Comparison of ENCODE assay signal across 24 cellular contexts in genomic region chr14:70192915-70193314, GRCh38. TPM values are rescaled to one million over a fixed set of nuclear protein-coding genes. Genes with fewer than 3 reads are reported as not detected.
DNase-seq lines count a peak whose midpoint lies in the region; ATAC-seq and TF ChIP-seq lines count a peak whose summit lies in the region.
"Had no signal": no experiment of that assay in that cellular context is flagged by ENCODE, and none has a peak within 500 bp of the region (broad histone marks: within the 10 kb centered on the region; RNA-seq: fewer than 3 reads in every experiment).

No MANE protein-coding gene starts in this region.

- H3K4me3 Mint-ChIP-seq in WTC11: no peak overlapping the region
- no peak overlapping the region for H3K4me3 Mint-ChIP-seq in stimulated activated effector memory CD8-positive, alpha-beta T cell treated with anti-CD3 and anti-CD28 coated beads, Interleukin-12 subunit alpha, Interleukin-12 subunit beta, amount 100 ng/mL, for 72 hours
- H3K4me3 Mint-ChIP-seq in stimulated activated naive CD8-positive, alpha-beta T cell treated with anti-CD3 and anti-CD28 coated beads, Interleukin-15, amount 100 ng/mL, for 72 hours: no peak overlapping the region
- H3K4me3 Mint-ChIP-seq: activated naive CD8-positive, alpha-beta T cell; activated T-cell treated with anti-CD3 and anti-CD28 coated beads, Interleukin-2, amount 50 U/mL, for 72 hours; HFFc6; natural killer cell treated with Interleukin-12 subunit alpha and Interleukin-12 subunit beta and Interleukin-15 and Interleukin-18, amount 100 ng/mL, for 72 hours had no signal

- no peak overlapping the region for H3K27ac ChIP-seq in right atrium auricular region
- H3K27ac ChIP-seq: C4-2B, gastroesophageal sphincter, SK-N-MC, tibial artery had no signal

- CTCF ChIA-PET in WTC11 (lab: Charles Lee): interaction anchor here (0.6 to 1.0 kb wide), 3 partner anchors 119 to 690 kb away, joined by 3 to 6 read pairs (median 4); no protein-coding TSS in a partner anchor

- TF ChIP-seq CTCF in Loucy (conservative IDR thresholded peaks at IDR 0.05; ENCODE audit: low read length): peak; percentile 54
- TF ChIP-seq CTCF in WTC11 (IDR thresholded peaks at IDR 0.05): no peak
- TF ChIP-seq CTCF in right atrium auricular region (IDR thresholded peaks at IDR 0.05): no peak

- H3F3A ChIP-seq in Loucy (ENCODE audit: low read depth): no peaks in the 10 kb centered on the region

- H3K27me3 ChIP-seq in Loucy (ENCODE audit: insufficient read depth, low read length, poor library complexity, severe bottlenecking): no peaks in the 10 kb centered on the region
- H3K27me3 ChIP-seq in right atrium auricular region: no peaks in the 10 kb centered on the region

- H3K27ac Mint-ChIP-seq in WTC11: no peak overlapping the region
- no peak overlapping the region for H3K27ac Mint-ChIP-seq in stimulated activated effector memory CD8-positive, alpha-beta T cell treated with anti-CD3 and anti-CD28 coated beads, Interleukin-12 subunit alpha, Interleukin-12 subunit beta, amount 100 ng/mL, for 72 hours
- no peak overlapping the region for H3K27ac Mint-ChIP-seq in stimulated activated naive CD8-positive, alpha-beta T cell treated with anti-CD3 and anti-CD28 coated beads, Interleukin-15, amount 100 ng/mL, for 72 hours
- H3K27ac Mint-ChIP-seq: activated naive CD8-positive, alpha-beta T cell; activated T-cell treated with anti-CD3 and anti-CD28 coated beads, Interleukin-2, amount 50 U/mL, for 72 hours; HFFc6; natural killer cell treated with Interleukin-12 subunit alpha and Interleukin-12 subunit beta and Interleukin-15 and Interleukin-18, amount 100 ng/mL, for 72 hours had no signal

- H3K4me2 ChIP-seq in Loucy (ENCODE audit: low read depth, low read length, poor library complexity, severe bottlenecking): no peak overlapping the region

- no peak overlapping the region for H3K9ac ChIP-seq in Loucy (ENCODE audit: low read depth, low read length, poor library complexity, severe bottlenecking)

- no peak; the same call in 1 of the 2 replicates for ATAC-seq in WTC11
- peak; percentile 38 for ATAC-seq in stimulated activated effector memory CD8-positive, alpha-beta T cell treated with anti-CD3 and anti-CD28 coated beads, Interleukin-12 subunit alpha, Interleukin-12 subunit beta, amount 100 ng/mL, for 72 hours
- ATAC-seq in stimulated activated naive CD8-positive, alpha-beta T cell treated with anti-CD3 and anti-CD28 coated beads, Interleukin-15, amount 100 ng/mL, for 72 hours: no peak
- ATAC-seq: activated T-cell treated with anti-CD3 and anti-CD28 coated beads, Interleukin-2, amount 50 U/mL, for 72 hours; esophagus mucosa; gastroesophageal sphincter; left cardiac atrium; natural killer cell treated with Interleukin-12 subunit alpha and Interleukin-12 subunit beta and Interleukin-15 and Interleukin-18, amount 100 ng/mL, for 72 hours; stimulated activated naive CD8-positive, alpha-beta T cell treated with anti-CD3 and anti-CD28 coated beads, Interleukin-15, Interleukin-2, amounts not matched to agents 100 U/mL and 50 U/mL, for 24 hours had no signal

- peak; percentile 14 for DNase-seq in activated CD4-positive, alpha-beta T cell treated with anti-CD3 and anti-CD28 coated beads for 48 hours
- DNase-seq in activated CD4-positive, alpha-beta T cell treated with anti-CD3 and anti-CD28 coated beads for 1 hour: no peak
- DNase-seq in WTC11 (ENCODE audit: low spot score) (peak; percentile 13), right atrium auricular region (ENCODE audit: low spot score) (no peak), DMS153 treated with DMSO at 0.1 percent for 48 hours (lab: John Stamatoyannopoulos, UW; ENCODE audit: unreplicated experiment) (no peak)
- DNase-seq in stimulated activated effector memory CD8-positive, alpha-beta T cell treated with anti-CD3 and anti-CD28 coated beads, Interleukin-12 subunit alpha, Interleukin-12 subunit beta, amount 100 ng/mL, for 72 hours (ENCODE audit: low spot score in 2 of 2): no peak
- DNase-seq in stimulated activated naive CD8-positive, alpha-beta T cell treated with anti-CD3 and anti-CD28 coated beads, Interleukin-15, amount 100 ng/mL, for 72 hours: no peak
- DNase-seq: activated CD4-positive, CD25-positive, alpha-beta regulatory T cell treated with anti-CD3 and anti-CD28 coated beads, Interleukin-2, amount 50 U/mL, for 72 hours; activated T-cell treated with anti-CD3 and anti-CD28 coated beads, Interleukin-2, amount 50 U/mL, for 72 hours; HFFc6; left cardiac atrium; NCI-H1417; NCI-H2171; stimulated activated CD4-positive, alpha-beta T cell treated with anti-CD3 and anti-CD28 coated beads, Interleukin-2, amount 100 ng/mL, for 24 hours; stimulated activated naive CD8-positive, alpha-beta T cell treated with anti-CD3 and anti-CD28 coated beads, Interleukin-15, Interleukin-2, amounts not matched to agents 100 U/mL and 50 U/mL, for 24 hours; tibial artery had no signal

- H4K20me1 ChIP-seq in Loucy (ENCODE audit: insufficient read depth, low read length, poor library complexity, severe bottlenecking): no peaks in the 10 kb centered on the region

- no peaks in the 10 kb centered on the region for H3K9me2 ChIP-seq in Loucy (replicated peaks; ENCODE audit: low read depth, low read length)

- no peak overlapping the region for H3K4me3 ChIP-seq in Loucy (ENCODE audit: low read length, poor library complexity, severe bottlenecking)
- no peak overlapping the region for H3K4me3 ChIP-seq in right atrium auricular region
- H3K4me3 ChIP-seq: gastroesophageal sphincter, SK-N-MC, tibial artery had no signal

- H3K4me1 Mint-ChIP-seq in WTC11: peaks cover 18% of the 10 kb centered on the region
- H3K4me1 Mint-ChIP-seq in stimulated activated effector memory CD8-positive, alpha-beta T cell treated with anti-CD3 and anti-CD28 coated beads, Interleukin-12 subunit alpha, Interleukin-12 subunit beta, amount 100 ng/mL, for 72 hours: peaks cover 13% of the 10 kb centered on the region
- peaks cover 15% of the 10 kb centered on the region for H3K4me1 Mint-ChIP-seq in stimulated activated naive CD8-positive, alpha-beta T cell treated with anti-CD3 and anti-CD28 coated beads, Interleukin-15, amount 100 ng/mL, for 72 hours

- peaks cover 47% of the 10 kb centered on the region for H3K27me3 Mint-ChIP-seq in WTC11 (ENCODE audit: low read depth)
- peaks cover 95% of the 10 kb centered on the region for H3K27me3 Mint-ChIP-seq in stimulated activated naive CD8-positive, alpha-beta T cell treated with anti-CD3 and anti-CD28 coated beads, Interleukin-15, amount 100 ng/mL, for 72 hours

- H2AFZ ChIP-seq in Loucy (ENCODE audit: low read length): no peak overlapping the region

- peaks cover 18% of the 10 kb centered on the region for H3K9me3 Mint-ChIP-seq in WTC11
- H3K9me3 Mint-ChIP-seq in stimulated activated effector memory CD8-positive, alpha-beta T cell treated with anti-CD3 and anti-CD28 coated beads, Interleukin-12 subunit alpha, Interleukin-12 subunit beta, amount 100 ng/mL, for 72 hours: peaks cover 3% of the 10 kb centered on the region
- H3K9me3 Mint-ChIP-seq in stimulated activated naive CD8-positive, alpha-beta T cell treated with anti-CD3 and anti-CD28 coated beads, Interleukin-15, amount 100 ng/mL, for 72 hours: no peaks in the 10 kb centered on the region
- H3K9me3 Mint-ChIP-seq: HFFc6; natural killer cell treated with Interleukin-12 subunit alpha and Interleukin-12 subunit beta and Interleukin-15 and Interleukin-18, amount 100 ng/mL, for 72 hours had no signal

- no peaks in the 10 kb centered on the region for H3K36me3 Mint-ChIP-seq in WTC11
- H3K36me3 Mint-ChIP-seq in stimulated activated effector memory CD8-positive, alpha-beta T cell treated with anti-CD3 and anti-CD28 coated beads, Interleukin-12 subunit alpha, Interleukin-12 subunit beta, amount 100 ng/mL, for 72 hours: no peaks in the 10 kb centered on the region
- H3K36me3 Mint-ChIP-seq: activated naive CD8-positive, alpha-beta T cell; natural killer cell treated with Interleukin-12 subunit alpha and Interleukin-12 subunit beta and Interleukin-15 and Interleukin-18, amount 100 ng/mL, for 72 hours had no signal

- H3K36me3 ChIP-seq in Loucy (ENCODE audit: insufficient read depth, low read length) (no peaks in the 10 kb centered on the region), right atrium auricular region (no peaks in the 10 kb centered on the region)
- H3K36me3 ChIP-seq: gastroesophageal sphincter, tibial artery had no signal

- peaks cover 31% of the 10 kb centered on the region for H3K79me2 ChIP-seq in Loucy (ENCODE audit: insufficient read depth, low read length)

- POLR2A ChIA-PET in WTC11 (lab: Charles Lee): no interaction called here

- no peaks in the 10 kb centered on the region for H3K9me3 ChIP-seq in Loucy (ENCODE audit: insufficient read depth, low read depth, low read length)
- no peaks in the 10 kb centered on the region for H3K9me3 ChIP-seq in right atrium auricular region
- H3K9me3 ChIP-seq: tibial artery had no signal

- H3K4me1 ChIP-seq in Loucy (ENCODE audit: insufficient read depth, low read length, poor library complexity, severe bottlenecking) (peaks cover 31% of the 10 kb centered on the region), right atrium auricular region (peaks cover 0 to 14% of the 10 kb centered on the region in 2 donors)

TF ChIP-seq in WTC11, 78 proteins besides CTCF, POLR2A, EP300 and RAD21 (continues in another document):
- TF ChIP-seq USF2 (CRISPR knock-in tag; IDR thresholded peaks at IDR 0.05) (no peak), ZNF425 (CRISPR knock-in tag; conservative IDR thresholded peaks at IDR 0.05) (no peak)

RNA-seq across cellular contexts. Expression of gene SLC8A3, which starts 4.2 kb away (rescaled TPM):
- 0.57 to 0.89 TPM (median 0.63 TPM) in 3 replicates for total RNA-seq in WTC11 (2021)
- total RNA-seq in right atrium auricular region: 1 to 10 TPM; 1.3 to 1.4 TPM
- total RNA-seq: HFFc6, OCI-LY7 had no signal

Comparison
In these comparisons a context has a peak if more than half of its experiments do, and no peak if none do; other contexts are left out.
1. DNase-seq: peak in activated CD4-positive, alpha-beta T cell treated with anti-CD3 and anti-CD28 coated beads for 48 hours (single experiment) and WTC11 (single experiment); none in activated CD4-positive, alpha-beta T cell treated with anti-CD3 and anti-CD28 coated beads for 1 hour (single experiment), stimulated activated effector memory CD8-positive, alpha-beta T cell treated with anti-CD3 and anti-CD28 coated beads, Interleukin-12 subunit alpha, Interleukin-12 subunit beta, amount 100 ng/mL, for 72 hours (0 of 2), right atrium auricular region (single experiment), DMS153 treated with DMSO at 0.1 percent for 48 hours (single experiment) and stimulated activated naive CD8-positive, alpha-beta T cell treated with anti-CD3 and anti-CD28 coated beads, Interleukin-15, amount 100 ng/mL, for 72 hours (0 of 2).